ENCODE assay signal across 18 cellular contexts in the genomic region with DNA sequence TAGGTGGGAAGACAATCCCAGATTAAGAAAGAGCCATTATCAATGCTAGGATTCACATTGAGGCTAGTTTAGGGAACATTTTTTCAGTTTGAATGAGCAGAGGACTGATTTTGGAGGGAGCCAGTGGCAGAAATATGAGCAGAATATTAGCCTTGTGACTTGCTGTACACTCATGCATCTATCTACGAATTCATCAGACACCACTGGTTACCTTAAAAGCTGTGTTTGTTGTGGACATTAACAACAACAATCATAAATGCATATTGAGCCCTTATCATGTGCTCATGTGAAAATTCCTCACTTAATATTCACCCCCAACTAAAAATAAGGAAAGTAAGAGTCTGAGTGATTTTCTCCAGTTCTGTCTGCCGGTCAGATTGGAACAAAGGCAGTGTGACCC.
"Had no signal": no experiment of that assay in that cellular context is flagged by ENCODE, and none has a peak within 500 bp of the region (broad histone marks: within the 10 kb centered on the region; RNA-seq: fewer than 3 reads in every experiment).

No MANE protein-coding gene starts in this region.

- H3K27ac ChIP-seq: colonic mucosa, gastrocnemius medialis, ovary, right lobe of liver, spleen, testis had no signal

- H3K9me3 ChIP-seq: colonic mucosa, gastrocnemius medialis, ovary, right lobe of liver, testis had no signal

- H3K4me1 ChIP-seq: colonic mucosa, gastrocnemius medialis, right lobe of liver, spleen, testis had no signal

- H3K36me3 ChIP-seq: colonic mucosa, gastrocnemius medialis, heart right ventricle, ovary, right lobe of liver, spleen, tibial nerve had no signal

- H3K4me1 Mint-ChIP-seq: natural killer cell; stimulated activated memory B cell treated with anti-CD40 and anti-IgM and Interleukin-4, amounts not matched to agents 10 μg/mL and 1 μg/mL and 100 μg/mL, for 72 hours had no signal

- H3K9me3 Mint-ChIP-seq: natural killer cell; stimulated activated naive CD8-positive, alpha-beta T cell treated with anti-CD3 and anti-CD28 coated beads, Interleukin-15, Interleukin-2, amounts not matched to agents 100 ng/mL and 50 ng/mL, for 24 hours had no signal

- H3K36me3 Mint-ChIP-seq: natural killer cell; stimulated activated memory B cell treated with anti-CD40 and anti-IgM and Interleukin-4, amounts not matched to agents 10 μg/mL and 1 μg/mL and 100 μg/mL, for 72 hours had no signal

- H3K27ac Mint-ChIP-seq: natural killer cell; progenitor cell of endocrine pancreas; stimulated activated memory B cell treated with anti-CD40 and anti-IgM and Interleukin-4, amounts not matched to agents 10 μg/mL and 1 μg/mL and 100 μg/mL, for 72 hours; stimulated activated naive CD8-positive, alpha-beta T cell treated with anti-CD3 and anti-CD28 coated beads, Interleukin-15, Interleukin-2, amounts not matched to agents 100 ng/mL and 50 ng/mL, for 24 hours had no signal

- H3K4me3 ChIP-seq: colonic mucosa, gastrocnemius medialis, heart right ventricle, ovary, right lobe of liver, spleen, testis, tibial nerve had no signal

- H3K27me3 ChIP-seq: colonic mucosa, gastrocnemius medialis, heart right ventricle, ovary, right lobe of liver, spleen, testis, tibial nerve had no signal

- DNase-seq: colonic mucosa; gastrocnemius medialis; heart right ventricle; hypothalamus; natural killer cell; nucleus accumbens; ovary; right lobe of liver; spleen; stimulated activated CD4-positive, alpha-beta T cell treated with anti-CD3 and anti-CD28 coated beads, Interleukin-15, amount 100 ng/mL, for 24 hours; stimulated activated CD4-positive, alpha-beta T cell treated with anti-CD3 and anti-CD28 coated beads, Interleukin-1b, Interleukin-23, amount 100 ng/mL, for 48 hours; stimulated activated CD4-positive, alpha-beta T cell treated with anti-CD3 and anti-CD28 coated beads, Interleukin-4, amount 100 ng/mL, for 24 hours; testis had no signal

- H3K4me3 Mint-ChIP-seq: natural killer cell; neural crest cell; stimulated activated memory B cell treated with anti-CD40 and anti-IgM and Interleukin-4, amounts not matched to agents 10 μg/mL and 1 μg/mL and 100 μg/mL, for 72 hours; stimulated activated naive CD8-positive, alpha-beta T cell treated with anti-CD3 and anti-CD28 coated beads, Interleukin-15, Interleukin-2, amounts not matched to agents 100 ng/mL and 50 ng/mL, for 24 hours had no signal
